8 cellular contexts compared by ENCODE assay signal in genomic region chr19:57389730-57390598, GRCh38. TPM values are rescaled to one million over a fixed set of nuclear protein-coding genes. Genes with fewer than 3 reads are reported as not detected.
DNase-seq lines count a peak whose midpoint lies in the region; TF ChIP-seq lines count a peak whose summit lies in the region.

ZNF548 (plus strand) TSS chr19:57389854; CDS start chr19:57390100, 246 bp downstream.

- TF ChIP-seq RAD21 in SK-N-SH (IDR thresholded peaks at IDR 0.05; ENCODE audit: low read length): peak; percentile 8; the same call in 1 of the 2 replicates

- peaks cover 3% of the 10 kb centered on the region; the same call in 1 of the 2 replicates for H3K27me3 Mint-ChIP-seq in HFFc6 (ENCODE audit: insufficient read depth)

- peaks cover 48% of the 10 kb centered on the region for H3K79me2 ChIP-seq in SK-N-SH (ENCODE audit: insufficient read depth)

- TF ChIP-seq CTCF in HFFc6 (IDR thresholded peaks at IDR 0.05) (peak; percentile 61), SK-N-SH (IDR thresholded peaks at IDR 0.05) (peak; percentile 24), suprapubic skin (IDR thresholded peaks at IDR 0.05) (peak in 1 of 2 donors; percentile 33)

- H3K27ac Mint-ChIP-seq in HFFc6: peak within 1 kb of the TSS; percentile 89

- no peaks in the 10 kb centered on the region for H3K9me2 ChIP-seq in SK-N-SH

- TF ChIP-seq POLR2A in suprapubic skin (IDR thresholded peaks at IDR 0.05): peak in 1 of 2 donors; percentile 51

- H3F3A ChIP-seq in SK-N-SH (replicated peaks; ENCODE audit: insufficient read depth): peaks cover 12% of the 10 kb centered on the region

- no peaks in the 10 kb centered on the region for H3K9me3 Mint-ChIP-seq in HFFc6

- H3K9ac ChIP-seq in SK-N-SH: peak within 1 kb of the TSS; percentile 92

- H3K27me3 ChIP-seq in SK-N-SH (ENCODE audit: insufficient read depth) (no peaks in the 10 kb centered on the region), suprapubic skin (no peaks in the 10 kb centered on the region)

- TF ChIP-seq EP300 in SK-N-SH (IDR thresholded peaks at IDR 0.05; ENCODE audit: borderline replicate concordance in 1 of 2, low read depth in 1 of 2, low read length in 1 of 2) (no peak), suprapubic skin (IDR thresholded peaks at IDR 0.05) (no peak)

- DNase-seq in HFFc6 (peak; percentile 99), NCI-H1048 (lab: John Stamatoyannopoulos, UW) (peak; percentile 98), SK-N-SH (peak; percentile 89), germinal center (ENCODE audit: low spot score) (peak; percentile 92), nucleus accumbens (lab: John Stamatoyannopoulos, UW) (peak; percentile 72 to 100 (median 96)), suprapubic skin (ENCODE audit: low spot score in 2 of 2) (peak; percentile 98 to 99)
- peak; percentile 97 for DNase-seq in activated naive CD4-positive, alpha-beta T cell treated with anti-CD3 and anti-CD28 coated beads, Interleukin-2, amount 50 U/mL, for 16 hours

- CTCF ChIA-PET in SK-N-SH (lab: Yijun Ruan, JAX): interaction anchor here (0.8 to 1.5 kb wide), 4 partner anchors 15 to 1130 kb away, joined by 3 to 8 read pairs (median 4); no protein-coding TSS in a partner anchor

- peaks cover 26% of the 10 kb centered on the region for H3K4me1 Mint-ChIP-seq in HFFc6 (ENCODE audit: low read depth)

- H3K4me2 ChIP-seq in SK-N-SH: peak within 1 kb of the TSS; percentile 80

- H3K36me3 Mint-ChIP-seq in HFFc6 (ENCODE audit: low read depth): peaks cover 34% of the 10 kb centered on the region

- H3K27ac ChIP-seq in SK-N-SH (ENCODE audit: low read depth in 2 of 2, low read length in 1 of 2) (peak within 1 kb of the TSS; percentile 77 to 94), suprapubic skin (peak within 1 kb of the TSS; percentile 88)

- no peaks in the 10 kb centered on the region for H4K20me1 ChIP-seq in SK-N-SH (ENCODE audit: insufficient read depth)

- under 1% methylated on average over 23 of the region's 50 CpGs for WGBS in SK-N-SH (ENCODE audit: low lambda C conversion rate)
- under 1% methylated on average over 20 of the region's 50 CpGs for WGBS in suprapubic skin

- H3K4me3 ChIP-seq in GM08714 (ENCODE audit: low read length): peak within 1 kb of the TSS; percentile 88
- H3K4me3 ChIP-seq in SK-N-SH (ENCODE audit: low read depth in 2 of 2, low read length in 1 of 2): peak within 1 kb of the TSS; percentile 96 to 97
- peak within 1 kb of the TSS; percentile 89 for H3K4me3 ChIP-seq in suprapubic skin

- POLR2A ChIA-PET in SK-N-SH (lab: Yijun Ruan, JAX): interaction anchor here (0.9 to 1.0 kb wide), 2 partner anchors 27 to 149 kb away, joined by 3 to 5 read pairs; partner anchors contain the start of genes TRAPPC2B, ZNF547 and ZNF805

- H3K4me3 Mint-ChIP-seq in HFFc6: peak within 1 kb of the TSS; percentile 97

- H3K4me1 ChIP-seq in SK-N-SH (ENCODE audit: control insufficient read depth in 1 of 2, insufficient read depth in 2 of 2, low read depth in 1 of 2, low read length in 1 of 2): peaks cover 0 to 5% of the 10 kb centered on the region in 2 experiments; a peak in 2 of 4 replicates
- H3K4me1 ChIP-seq in suprapubic skin: peaks cover 18% of the 10 kb centered on the region

- no peaks in the 10 kb centered on the region for H3K9me3 ChIP-seq in SK-N-SH
- no peaks in the 10 kb centered on the region for H3K9me3 ChIP-seq in suprapubic skin

- H3K36me3 ChIP-seq in SK-N-SH (replicated peaks in 1 of 2; ENCODE audit: control insufficient read depth in 1 of 2, insufficient read depth in 2 of 2, low read length in 1 of 2) (peaks cover 9 to 15% of the 10 kb centered on the region in 2 experiments), suprapubic skin (peaks cover 15% of the 10 kb centered on the region)

- H2AFZ ChIP-seq in SK-N-SH (ENCODE audit: low read depth): peak within 1 kb of the TSS; percentile 99

TF ChIP-seq in SK-N-SH, 30 proteins besides CTCF, POLR2A, EP300 and RAD21 (continues in another document):
- peak; percentile 94 for TF ChIP-seq ELF1 (IDR thresholded peaks at IDR 0.05)
- TF ChIP-seq TAF1 (IDR thresholded peaks at IDR 0.05; ENCODE audit: borderline replicate concordance, low read depth, low read length): no peak
- TF ChIP-seq CHD2 (IDR thresholded peaks at IDR 0.05; ENCODE audit: low read length, partially characterized antibody): peak; percentile 97
- no peak for TF ChIP-seq TCF12 (IDR thresholded peaks at IDR 0.05)
- no peak for TF ChIP-seq JUND (IDR thresholded peaks at IDR 0.05)
- TF ChIP-seq FOSL2 (IDR thresholded peaks at IDR 0.05; ENCODE audit: borderline replicate concordance, low read depth): peak; percentile 12; the same call in 1 of the 2 replicates
- TF ChIP-seq SIN3A (IDR thresholded peaks at IDR 0.05; ENCODE audit: borderline replicate concordance, low read depth, low read length): peak; percentile 59; the same call in 1 of the 2 replicates
- TF ChIP-seq NFIC (IDR thresholded peaks at IDR 0.05; ENCODE audit: borderline replicate concordance): no peak
- TF ChIP-seq YY1 (IDR thresholded peaks at IDR 0.05; ENCODE audit: low read depth): no peak
- no peak for TF ChIP-seq TEAD4 (IDR thresholded peaks at IDR 0.05; ENCODE audit: borderline replicate concordance, insufficient read depth)
- TF ChIP-seq EZH2phosphoT487 (IDR thresholded peaks at IDR 0.05; ENCODE audit: borderline replicate concordance, low read depth): no peak
- TF ChIP-seq ZBTB33 (IDR thresholded peaks at IDR 0.05; ENCODE audit: borderline replicate concordance, low read depth): peak; percentile 88
- TF ChIP-seq IRF3 (IDR thresholded peaks at IDR 0.05; ENCODE audit: low read depth, low read length): peak; percentile 41; the same call in 1 of the 2 replicates
- TF ChIP-seq FOXJ3 (CRISPR knock-in tag; IDR thresholded peaks at IDR 0.05): 0 out of 2 replicates have a peak, but pooled peaks have one; percentile 47
- TF ChIP-seq, protein P1, sequence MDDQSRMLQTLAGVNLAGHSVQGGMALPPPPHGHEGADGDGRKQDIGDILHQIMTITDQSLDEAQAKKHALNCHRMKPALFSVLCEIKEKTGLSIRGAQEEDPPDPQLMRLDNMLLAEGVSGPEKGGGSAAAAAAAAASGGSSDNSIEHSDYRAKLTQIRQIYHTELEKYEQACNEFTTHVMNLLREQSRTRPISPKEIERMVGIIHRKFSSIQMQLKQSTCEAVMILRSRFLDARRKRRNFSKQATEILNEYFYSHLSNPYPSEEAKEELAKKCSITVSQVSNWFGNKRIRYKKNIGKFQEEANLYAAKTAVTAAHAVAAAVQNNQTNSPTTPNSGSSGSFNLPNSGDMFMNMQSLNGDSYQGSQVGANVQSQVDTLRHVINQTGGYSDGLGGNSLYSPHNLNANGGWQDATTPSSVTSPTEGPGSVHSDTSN (IDR thresholded peaks at IDR 0.05): peak; percentile 9; the same call in 1 of the 2 replicates
- no peak for TF ChIP-seq USF1 (IDR thresholded peaks at IDR 0.05; ENCODE audit: borderline replicate concordance, low read depth)
- no peak for TF ChIP-seq MEF2A (IDR thresholded peaks at IDR 0.05; ENCODE audit: borderline replicate concordance, low read depth)
- TF ChIP-seq FOXM1 (IDR thresholded peaks at IDR 0.05; ENCODE audit: low read depth): no peak
- peak; percentile 91 for TF ChIP-seq GABPA (IDR thresholded peaks at IDR 0.05; ENCODE audit: low read depth)
- peak; percentile 70; the same call in 1 of the 2 replicates for TF ChIP-seq NRF1 (IDR thresholded peaks at IDR 0.05; ENCODE audit: low read depth, low read length)
- TF ChIP-seq MXI1 (IDR thresholded peaks at IDR 0.05; ENCODE audit: low read depth, low read length): peak; percentile 82
- TF ChIP-seq POLR2AphosphoS5 (IDR thresholded peaks at IDR 0.05; ENCODE audit: low read depth, low read length): no peak
- no peak for TF ChIP-seq SMC3 (IDR thresholded peaks at IDR 0.05; ENCODE audit: low read depth, low read length)
- no peak for TF ChIP-seq RCOR1 (IDR thresholded peaks at IDR 0.05; ENCODE audit: low read length)
- TF ChIP-seq GATA2 (CRISPR knock-in tag; IDR thresholded peaks at IDR 0.05): no peak

RNA-seq across cellular contexts. Expression of gene ZNF548, which starts in this region (rescaled TPM):
- total RNA-seq in HFFc6 (2021; fragmentation: NEBNext Ultra II Directional; extraction: Animal tissue kit (Norgen Biotek cat#: 25700)): 10 to 100 TPM in 1 of 6 experiments, 1 to 10 TPM in 5; 8.0 to 10.4 (median 9.2) TPM
- polyA plus RNA-seq in SK-N-SH (2012; rRNA removed): 6.8 and 7.7 TPM in 2 replicates
- 5.3 and 5.9 TPM in 2 replicates for polyA plus RNA-seq in SK-N-SH (2012; cell fraction: cytosol; rRNA removed)
- 13.9 and 17.0 TPM in 2 replicates for polyA plus RNA-seq in SK-N-SH (2012; cell fraction: nucleus; rRNA removed)
- 10 to 100 TPM; 18.8 to 30.9 (median 25.7) TPM for total RNA-seq in suprapubic skin

Comparison
In these comparisons a context has a peak if more than half of its experiments do, and no peak if none do; other contexts are left out.
1. Peak in every context shown above with its lines: DNase-seq, H3K4me3 ChIP-seq and H3K27ac ChIP-seq.